ENCODE assay signal across 1 cellular context in genomic region chr5:112973904-112974303, GRCh38.
TF ChIP-seq lines count a peak whose summit lies in the region.

No MANE protein-coding gene starts in this region.

TF ChIP-seq in K562, 482 proteins besides CTCF, POLR2A, EP300 and RAD21 (continued from another document):
- TF ChIP-seq ARID4B (CRISPR knock-in tag; IDR thresholded peaks at IDR 0.05) (no peak), ATF7 (IDR thresholded peaks at IDR 0.05) (peak; percentile 67; the same call in 1 of the 2 replicates), ATF1 (CRISPR knock-in tag; IDR thresholded peaks at IDR 0.05) (no peak), ATF1 (tag; IDR thresholded peaks at IDR 0.05) (peak; percentile 48), PHB (CRISPR knock-in tag; IDR thresholded peaks at IDR 0.05) (no peak), ARNT (IDR thresholded peaks at IDR 0.05) (0 out of 4 replicates have a peak, but pooled peaks of 1 of the 2 experiments have one; percentile 56), GATA2 (CRISPR knock-in tag; IDR thresholded peaks at IDR 0.05) (peak; percentile 66), MEIS2 (IDR thresholded peaks at IDR 0.05; ENCODE audit: partially characterized antibody) (peak; percentile 48), AFF1 (IDR thresholded peaks at IDR 0.05; ENCODE audit: low read depth in 1 of 2, partially characterized antibody in 2 of 2) (peak in 1 of 2 experiments; percentile 39), CCNT2 (IDR thresholded peaks at IDR 0.05; ENCODE audit: borderline replicate concordance, extremely low read depth, insufficient read length, low read depth, low read length) (peak; percentile 31), SMARCC2 (IDR thresholded peaks at IDR 0.05; ENCODE audit: low read depth) (peak; percentile 81), ATF3 (IDR thresholded peaks at IDR 0.05) (peak; percentile 23; the same call in 1 of the 2 replicates), ATF3 (CRISPR knock-in tag; conservative IDR thresholded peaks at IDR 0.05) (no peak), CREM (IDR thresholded peaks at IDR 0.05; ENCODE audit: low read depth) (peak; percentile 59), KDM1A (IDR thresholded peaks at IDR 0.05) (peak; percentile 82 to 89; a peak in 3 of 4 replicates), TBP (optimal IDR thresholded peaks at IDR 0.05; ENCODE audit: low read depth, low read length) (peak; percentile 18), JUN (IDR thresholded peaks at IDR 0.05; ENCODE audit: borderline replicate concordance, low read depth, low read length) (0 out of 2 replicates have a peak, but pooled peaks have one; percentile 23), JUN (CRISPR knock-in tag; IDR thresholded peaks at IDR 0.05; ENCODE audit: borderline replicate concordance) (no peak), BRF2 (IDR thresholded peaks at IDR 0.05; ENCODE audit: borderline replicate concordance, insufficient read depth, insufficient read length) (no peak), NFIC (IDR thresholded peaks at IDR 0.05) (peak; percentile 45; the same call in 1 of the 2 replicates), NEUROD1 (IDR thresholded peaks at IDR 0.05; ENCODE audit: borderline replicate concordance, low read depth, low read length, partially characterized antibody) (no peak), RBM39 (optimal IDR thresholded peaks at IDR 0.05; ENCODE audit: low read depth, low read length) (no peak), CBX3 (IDR thresholded peaks at IDR 0.05; ENCODE audit: borderline replicate concordance in 1 of 2, low read length in 2 of 2) (0 out of 3 replicates have a peak, but pooled peaks of 1 of the 2 experiments have one; percentile 28), NCOA1 (IDR thresholded peaks at IDR 0.05; ENCODE audit: low read depth) (peak; percentile 63; the same call in 1 of the 2 replicates), TOE1 (IDR thresholded peaks at IDR 0.05; ENCODE audit: borderline replicate concordance) (peak; percentile 43; the same call in 1 of the 2 replicates), TOE1 (CRISPR knock-in tag; IDR thresholded peaks at IDR 0.05; ENCODE audit: borderline replicate concordance, low read depth) (no peak), TCF3 (CRISPR knock-in tag; IDR thresholded peaks at IDR 0.05) (peak; percentile 85), SOX6 (IDR thresholded peaks at IDR 0.05) (peak; percentile 92), MTA3 (IDR thresholded peaks at IDR 0.05; ENCODE audit: borderline replicate concordance) (peak; percentile 76; the same call in 1 of the 2 replicates), NFE2 (IDR thresholded peaks at IDR 0.05; ENCODE audit: low read depth) (peak; percentile 90), FOSL1 (tag; conservative IDR thresholded peaks at IDR 0.05) (peak; percentile 53), RNF2 (IDR thresholded peaks at IDR 0.05) (no peak; the same call in 1 of the 2 replicates), FOXK2 (conservative IDR thresholded peaks at IDR 0.05 in 1 of 2, IDR thresholded peaks at IDR 0.05 in 1 of 2; ENCODE audit: low read depth in 2 of 2) (peak in 1 of 2 experiments; percentile 68; a peak in 1 of 4 replicates), ESRRA (IDR thresholded peaks at IDR 0.05; ENCODE audit: borderline replicate concordance, low read depth) (0 out of 2 replicates have a peak, but pooled peaks have one; percentile 20), EHMT2 (IDR thresholded peaks at IDR 0.05) (0 out of 2 replicates have a peak, but pooled peaks have one; percentile 24), C11orf30 (IDR thresholded peaks at IDR 0.05; ENCODE audit: low read depth) (peak; percentile 83), SMAD4 (CRISPR knock-in tag; conservative IDR thresholded peaks at IDR 0.05) (peak; percentile 65), BCOR (IDR thresholded peaks at IDR 0.05) (0 out of 2 replicates have a peak, but pooled peaks have one; percentile 8), TBL1XR1 (IDR thresholded peaks at IDR 0.05; ENCODE audit: low read length in 2 of 2) (peak in 1 of 2 experiments; percentile 20; a peak in 1 of 4 replicates), ZNF512 (tag; IDR thresholded peaks at IDR 0.05) (no peak), TSC22D4 (tag; IDR thresholded peaks at IDR 0.05) (no peak), TEAD1 (CRISPR knock-in tag; IDR thresholded peaks at IDR 0.05) (peak; percentile 92 to 94), SMARCE1 (IDR thresholded peaks at IDR 0.05) (peak; percentile 88; the same call in 1 of the 2 replicates), CGGBP1 (CRISPR knock-in tag; IDR thresholded peaks at IDR 0.05) (no peak), SMAD2 (IDR thresholded peaks at IDR 0.05; ENCODE audit: low read depth, low read length) (no peak), TEAD2 (tag; IDR thresholded peaks at IDR 0.05) (peak; percentile 82; the same call in 1 of the 2 replicates), MTA1 (IDR thresholded peaks at IDR 0.05; ENCODE audit: borderline replicate concordance) (peak; percentile 73; the same call in 1 of the 2 replicates), MAFG (tag; conservative IDR thresholded peaks at IDR 0.05) (peak; percentile 51; the same call in 1 of the 2 replicates), PML (IDR thresholded peaks at IDR 0.05; ENCODE audit: low read length) (peak; percentile 58), NRF1 (conservative IDR thresholded peaks at IDR 0.05 in 1 of 2, IDR thresholded peaks at IDR 0.05 in 1 of 2) (peak; percentile 14; a peak in 1 of 4 replicates), NFATC3 (IDR thresholded peaks at IDR 0.05) (no peak)
